In the genomic region with DNA sequence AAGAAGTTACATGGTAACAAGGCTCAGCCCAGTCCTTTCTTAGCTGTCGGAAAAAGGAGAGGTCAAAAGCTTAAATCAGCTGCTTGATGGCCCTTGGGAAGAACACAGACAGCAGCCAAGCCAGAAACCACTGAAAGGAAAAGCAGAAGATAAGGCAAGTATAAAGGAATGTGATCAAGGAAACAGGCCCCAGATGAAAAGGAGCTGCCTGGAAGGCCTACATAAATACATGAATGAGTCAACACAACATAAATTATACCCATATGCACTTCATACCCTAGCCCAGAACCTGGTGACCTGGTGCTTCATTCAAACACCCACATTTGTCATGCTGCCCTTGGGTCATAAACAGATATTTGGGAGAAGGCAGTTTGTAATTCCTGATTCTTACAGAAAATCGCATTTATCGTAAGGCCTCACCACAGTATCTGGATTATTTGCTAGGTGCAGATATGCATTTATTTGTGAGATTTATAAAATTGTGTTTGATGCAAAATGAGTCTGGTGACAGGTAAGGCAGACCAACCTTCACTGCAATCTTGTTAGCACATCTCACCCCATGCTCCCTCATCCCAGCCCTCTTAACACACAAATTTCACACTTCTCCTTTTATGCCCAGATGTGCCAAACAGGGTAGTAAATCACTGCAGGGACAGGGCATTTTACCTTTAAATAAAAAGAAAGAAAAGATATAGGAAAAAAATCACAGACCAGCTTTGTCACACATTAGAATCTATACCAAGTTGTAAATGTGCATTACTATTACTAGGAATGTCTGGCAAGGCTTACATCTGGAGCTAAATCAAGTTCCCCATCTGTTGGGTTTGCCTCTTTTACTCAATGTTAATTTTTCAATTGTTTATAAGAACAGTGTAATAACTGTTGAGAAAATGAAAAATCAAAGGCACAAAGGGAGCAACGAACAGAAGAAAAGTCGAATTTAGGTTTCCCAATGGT, we compare ENCODE assay signal across 1 cellular context.
TF ChIP-seq lines count a peak whose summit lies in the region.

No MANE protein-coding gene starts in this region.

TF ChIP-seq in HEK293, 187 proteins besides CTCF, POLR2A, EP300 and RAD21 (continued from another document):
- TF ChIP-seq, protein P1, sequence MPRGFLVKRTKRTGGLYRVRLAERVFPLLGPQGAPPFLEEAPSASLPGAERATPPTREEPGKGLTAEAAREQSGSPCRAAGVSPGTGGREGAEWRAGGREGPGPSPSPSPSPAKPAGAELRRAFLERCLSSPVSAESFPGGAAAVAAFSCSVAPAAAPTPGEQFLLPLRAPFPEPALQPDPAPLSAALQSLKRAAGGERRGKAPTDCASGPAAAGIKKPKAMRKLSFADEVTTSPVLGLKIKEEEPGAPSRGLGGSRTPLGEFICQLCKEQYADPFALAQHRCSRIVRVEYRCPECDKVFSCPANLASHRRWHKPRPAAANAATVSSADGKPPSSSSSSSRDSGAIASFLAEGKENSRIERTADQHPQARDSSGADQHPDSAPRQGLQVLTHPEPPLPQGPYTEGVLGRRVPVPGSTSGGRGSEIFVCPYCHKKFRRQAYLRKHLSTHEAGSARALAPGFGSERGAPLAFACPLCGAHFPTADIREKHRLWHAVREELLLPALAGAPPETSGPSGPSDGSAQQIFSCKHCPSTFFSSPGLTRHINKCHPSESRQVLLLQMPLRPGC (tag by site-specific recombination; IDR thresholded peaks at IDR 0.05) = peak; percentile 91
- TF ChIP-seq OSR2 (tag by site-specific recombination; IDR thresholded peaks at IDR 0.05) (peak; percentile 34; the same call in 1 of the 2 replicates), KLF7 (tag by site-specific recombination; IDR thresholded peaks at IDR 0.05; ENCODE audit: borderline replicate concordance) (no peak), PRDM1 (tag by site-specific recombination; IDR thresholded peaks at IDR 0.05) (peak; percentile 68; the same call in 1 of the 2 replicates), ZNF791 (tag by site-specific recombination; IDR thresholded peaks at IDR 0.05) (no peak), EGR2 (tag by site-specific recombination; IDR thresholded peaks at IDR 0.05; ENCODE audit: low read depth) (no peak), ZNF48 (tag by site-specific recombination; IDR thresholded peaks at IDR 0.05) (no peak), REPIN1 (tag by site-specific recombination; IDR thresholded peaks at IDR 0.05; ENCODE audit: low read depth) (no peak), ZNF280C (tag by site-specific recombination; IDR thresholded peaks at IDR 0.05) (no peak), ZBTB17 (tag by site-specific recombination; IDR thresholded peaks at IDR 0.05) (peak; percentile 84), ZNF629 (tag by site-specific recombination; IDR thresholded peaks at IDR 0.05) (peak; percentile 64), SP7 (tag by site-specific recombination; IDR thresholded peaks at IDR 0.05) (peak; percentile 66), ZXDB (tag by site-specific recombination; IDR thresholded peaks at IDR 0.05) (peak; percentile 21; the same call in 1 of the 2 replicates), GLIS1 (tag by site-specific recombination; IDR thresholded peaks at IDR 0.05) (no peak), ZNF121 (tag by site-specific recombination; IDR thresholded peaks at IDR 0.05) (no peak; the same call in 1 of the 2 replicates), PRDM4 (tag by site-specific recombination; IDR thresholded peaks at IDR 0.05) (no peak), HOXA7 (CRISPR knock-in tag; IDR thresholded peaks at IDR 0.05; ENCODE audit: borderline replicate concordance) (no peak), BCL6B (tag by site-specific recombination; IDR thresholded peaks at IDR 0.05) (peak; percentile 38; the same call in 1 of the 2 replicates), YY2 (tag by site-specific recombination; IDR thresholded peaks at IDR 0.05) (no peak), ZNF704 (tag by site-specific recombination; IDR thresholded peaks at IDR 0.05) (no peak)
